9 cellular contexts compared by ENCODE assay signal in genomic region chr10:121753726-121754476, GRCh38.
DNase-seq lines count a peak whose midpoint lies in the region; ATAC-seq and TF ChIP-seq lines count a peak whose summit lies in the region.
"Had no signal": no experiment of that assay in that cellular context is flagged by ENCODE, and none has a peak within 500 bp of the region (broad histone marks: within the 10 kb centered on the region; RNA-seq: fewer than 3 reads in every experiment).

No MANE protein-coding gene starts in this region.

- intact Hi-C loops in vagina (cut with DNase I), result no loop called here

- H3K27me3 Mint-ChIP-seq in immature natural killer cell (ENCODE audit: low read depth in 3 of 3), result peaks cover 0 to 2% (median 1%) of the 10 kb centered on the region in 3 donors

- H3K4me1 Mint-ChIP-seq in immature natural killer cell, result peaks cover 2 to 10% of the 10 kb centered on the region in 2 donors

- H3K9me3 Mint-ChIP-seq in immature natural killer cell, result peaks cover 10 to 33% (median 20%) of the 10 kb centered on the region in 6 donors

- in situ Hi-C loops in Caki2 (cut with HindIII; ENCODE audit: low pct_unique_long_range_greater_than_20kb, low sequenced_read_pairs), result no loop called here

- H3K27ac ChIP-seq in RWPE1, result no peak overlapping the region
- no peak overlapping the region for H3K27ac ChIP-seq in vagina

- DNase-seq in Caki2 (ENCODE audit: low read depth) (peak; percentile 18), RWPE1 (ENCODE audit: low spot score) (peak; percentile 87), glomerular endothelial cell (ENCODE audit: extremely low read depth, low read depth, low spot score) (peak; percentile 64), cortex of kidney (lab: John Stamatoyannopoulos, UW) (no peak), immature natural killer cell (no peak), vagina (ENCODE audit: extremely low spot score in 2 of 2) (no peak)
- DNase-seq: right cardiac atrium had no signal

- POLR2A ChIA-PET in RWPE1 (lab: Yijun Ruan, JAX; ENCODE audit: low non-redundant PET), result no interaction called here

- H3K4me1 ChIP-seq in vagina, result peaks cover 13% of the 10 kb centered on the region

- TF ChIP-seq POLR2A in vagina (IDR thresholded peaks at IDR 0.05), result no peak

- CTCF ChIA-PET in RWPE1 (lab: Yijun Ruan, JAX), result interaction anchor here (0.6 to 1.2 kb wide), 3 partner anchors 15 to 397 kb away, joined by 3 to 4 read pairs (median 3); no protein-coding TSS in a partner anchor

- TF ChIP-seq CTCF in RWPE1 (conservative IDR thresholded peaks at IDR 0.05; ENCODE audit: low read depth) (peak; percentile 54), vagina (IDR thresholded peaks at IDR 0.05) (no peak)

- H3K36me3 Mint-ChIP-seq in immature natural killer cell, result peaks cover 29 to 44% (median 33%) of the 10 kb centered on the region in 3 donors

- H3K27ac Mint-ChIP-seq in immature natural killer cell, result no peak overlapping the region

- H3K4me3 Mint-ChIP-seq in immature natural killer cell, result no peak overlapping the region

- H3K27me3 ChIP-seq in vagina, result no peaks in the 10 kb centered on the region

- peaks cover 9% of the 10 kb centered on the region for H3K9me3 ChIP-seq in vagina

- no peak overlapping the region for H3K4me3 ChIP-seq in vagina

- H3K36me3 ChIP-seq in vagina, result peaks cover 0 to 15% of the 10 kb centered on the region in 2 donors

- ATAC-seq in GM19043 (IDR thresholded peaks at IDR 0.05; ENCODE audit: low read depth, unreplicated experiment), result peak; percentile 85
- peak; percentile 86 for ATAC-seq in HG03108 (IDR thresholded peaks at IDR 0.05; ENCODE audit: unreplicated experiment)

Comparison
In these comparisons a context has a peak if more than half of its experiments do, and no peak if none do; other contexts are left out.
1. DNase-seq: peak in Caki2 (single experiment), RWPE1 (single experiment) and glomerular endothelial cell (single experiment); none in cortex of kidney (single experiment), immature natural killer cell (0 of 3) and vagina (0 of 2).